ENCODE assay signal across 15 cellular contexts in genomic region chr10:70930251-70931000, GRCh38.
"Had no signal": no experiment of that assay in that cellular context is flagged by ENCODE, and none has a peak within 500 bp of the region (broad histone marks: within the 10 kb centered on the region; RNA-seq: fewer than 3 reads in every experiment).

No MANE protein-coding gene starts in this region.

- H3K4me3 ChIP-seq: coronary artery, esophagus squamous epithelium, tibial artery had no signal

- H3K36me3 ChIP-seq: esophagus squamous epithelium, tibial artery had no signal

- H3K27ac ChIP-seq: coronary artery, esophagus squamous epithelium, tibial artery had no signal

- DNase-seq: activated CD4-positive, alpha-beta T cell treated with anti-CD3 and anti-CD28 coated beads, Interleukin-2, amount 10 ng/mL, durations not matched to agents 7 days and 5 days; activated CD8-positive, alpha-beta memory T cell treated with anti-CD3 and anti-CD28 coated beads for 24 hours; activated CD8-positive, alpha-beta memory T cell treated with anti-CD3 and anti-CD28 coated beads, Interleukin-2, amount 50 U/mL, for 48 hours; activated effector memory CD4-positive, alpha-beta T cell treated with Interleukin-2 at 50 U/mL for 16 hours; activated naive CD4-positive, alpha-beta T cell treated with anti-CD3 and anti-CD28 coated beads, Interleukin-2, amount 50 U/mL, for 16 hours; activated T-cell treated with anti-CD3 and anti-CD28 coated beads, Interleukin-2, amount 50 U/mL, for 48 hours; esophagus squamous epithelium; natural killer cell; occipital lobe; stimulated activated CD4-positive, alpha-beta T cell treated with anti-CD3 and anti-CD28 coated beads, Interleukin-12 subunit alpha, Interleukin-12 subunit beta, amount 100 ng/mL, for 4 hours; stimulated activated CD4-positive, alpha-beta T cell treated with anti-CD3 and anti-CD28 coated beads, Interleukin-1b, Interleukin-23, amount 100 ng/mL, for 48 hours; stimulated activated naive CD8-positive, alpha-beta T cell treated with anti-CD3 and anti-CD28 coated beads, Interleukin-15, Interleukin-2, amounts not matched to agents 100 U/mL and 50 U/mL, for 24 hours; tibial artery had no signal

- ATAC-seq: activated CD4-positive, CD25-positive, alpha-beta regulatory T cell treated with anti-CD3 and anti-CD28 coated beads, Interleukin-2, amount 50 U/mL, for 24 hours; natural killer cell; stimulated activated naive CD8-positive, alpha-beta T cell treated with anti-CD3 and anti-CD28 coated beads, Interleukin-15, Interleukin-2, amounts not matched to agents 100 U/mL and 50 U/mL, for 24 hours had no signal

- H3K9me3 ChIP-seq: esophagus squamous epithelium, tibial artery had no signal
